In genomic region chr1:45365051-45365450, GRCh38 we compare ENCODE assay signal across 13 cellular contexts. TPM values are rescaled to one million over a fixed set of nuclear protein-coding genes. Genes with fewer than 3 reads are reported as not detected.
A peak's percentile ranks its signal among the peaks of the same experiment; 100 is the strongest.
DNase-seq lines count a peak whose midpoint lies in the region; ATAC-seq and TF ChIP-seq lines count a peak whose summit lies in the region.
"Had no signal": no experiment of that assay in that cellular context is flagged by ENCODE, and none has a peak within 500 bp of the region (broad histone marks: within the 10 kb centered on the region; RNA-seq: fewer than 3 reads in every experiment).

No MANE protein-coding gene starts in this region.

- H3K4me3 ChIP-seq in dorsolateral prefrontal cortex: peak overlapping the region in 3 of 59 donors; percentile 4 to 13 (median 10)
- H3K4me3 ChIP-seq: lung had no signal

- TF ChIP-seq CTCF in dorsolateral prefrontal cortex (IDR thresholded peaks at IDR 0.05 in 54 of 56, conservative IDR thresholded peaks at IDR 0.05 in 2 of 56; ENCODE audit: low read depth in 1 of 56, partially characterized antibody in 56 of 56) (peak in 2 of 56 donors; percentile 10 to 18), omental fat pad (IDR thresholded peaks at IDR 0.05) (no peak)

- ATAC-seq in GM21381 (IDR thresholded peaks at IDR 0.05; ENCODE audit: unreplicated experiment): peak; percentile 66
- peak; percentile 80 for ATAC-seq in HG03066 (IDR thresholded peaks at IDR 0.05; ENCODE audit: low read depth, unreplicated experiment)
- no peak for ATAC-seq in omental fat pad (ENCODE audit: low FRiP score)

- peak overlapping the region in 53 of 59 donors; percentile 1 to 84 (median 59) for H3K27ac ChIP-seq in dorsolateral prefrontal cortex

- intact Hi-C loops in dorsolateral prefrontal cortex (cut with DNase I): no loop called here

- H3K27me3 ChIP-seq in dorsolateral prefrontal cortex: no peaks in the 10 kb centered on the region

- DNase-seq in COLO829 (ENCODE audit: low spot score) (peak; percentile 36), dorsolateral prefrontal cortex (peak in 1 of 10 donors; percentile 26), omental fat pad (ENCODE audit: low spot score) (no peak), SKM-1 treated with dmso at 0.1 percent for 144 hours (lab: John Stamatoyannopoulos, UW; ENCODE audit: unreplicated experiment) (no peak)
- no peak for DNase-seq in stimulated activated CD8-positive, alpha-beta memory T cell treated with anti-CD3 and anti-CD28 coated beads, Interleukin-4, amount 100 ng/mL, for 48 hours
- no peak for DNase-seq in stimulated activated CD4-positive, alpha-beta T cell treated with anti-CD3 and anti-CD28 coated beads, Interleukin-4, amount 100 ng/mL, for 4 hours
- DNase-seq: NCI-H1436; NCI-H510A treated with DMSO at 0.1 percent for 48 hours; occipital lobe; stimulated activated CD4-positive, alpha-beta T cell treated with anti-CD3 and anti-CD28 coated beads, Interleukin-12 subunit alpha, Interleukin-12 subunit beta, amount 100 ng/mL, for 4 hours had no signal

RNA-seq across cellular contexts. Expression of gene MUTYH, which starts 24.8 kb away (rescaled TPM):
- 10 to 100 TPM; 18.4 to 56.7 (median 33.5) TPM for total RNA-seq in dorsolateral prefrontal cortex
- total RNA-seq in omental fat pad: 10 to 100 TPM; 11.5 to 28.1 (median 12.8) TPM

RNA-seq across cellular contexts. Expression of gene TOE1, which starts 25.1 kb away (rescaled TPM):
- total RNA-seq in dorsolateral prefrontal cortex (10 to 100 TPM in 8 of 120 experiments, 1 to 10 TPM in 112; 3.3 to 10.9 (median 7.1) TPM), omental fat pad (10 to 100 TPM in 1 of 4 donors, 1 to 10 TPM in 3; 6.1 to 14.3 (median 7.4) TPM)

RNA-seq across cellular contexts. Expression of gene HPDL, which starts 38.4 kb away (rescaled TPM):
- total RNA-seq in dorsolateral prefrontal cortex (1 to 10 TPM in 60 of 120 experiments, under 1 TPM in 47, not detected in 13; 0.32 to 2.9 (median 1.1) TPM), omental fat pad (1 to 10 TPM in 1 of 4 donors, not detected in 3; 2.0 TPM)
